In the genomic region with DNA sequence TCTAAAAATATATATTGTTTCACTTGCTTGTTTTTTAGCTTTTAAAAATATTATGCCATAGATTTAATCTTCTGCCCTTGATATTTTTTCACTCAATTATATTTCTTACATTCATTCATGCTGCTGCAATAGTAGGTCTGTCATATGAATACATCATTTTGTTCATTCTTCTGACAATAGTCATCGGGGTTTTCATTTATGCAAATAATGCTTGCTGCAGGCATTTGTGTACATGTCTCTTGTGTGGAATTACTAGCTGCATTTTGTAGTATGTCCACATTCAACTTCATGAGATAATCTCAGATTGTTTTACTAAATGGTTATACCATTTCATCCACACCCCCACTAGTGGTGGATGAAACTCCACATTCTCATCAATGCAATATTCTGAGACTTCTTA, we compare ENCODE assay signal across 10 cellular contexts. TPM values are rescaled to one million over a fixed set of nuclear protein-coding genes. Genes with fewer than 3 reads are reported as not detected.
DNase-seq lines count a peak whose midpoint lies in the region; ATAC-seq and TF ChIP-seq lines count a peak whose summit lies in the region.
"Had no signal": no experiment of that assay in that cellular context is flagged by ENCODE, and none has a peak within 500 bp of the region (broad histone marks: within the 10 kb centered on the region; RNA-seq: fewer than 3 reads in every experiment).

No MANE protein-coding gene starts in this region.

- no peaks in the 10 kb centered on the region for H3K27me3 Mint-ChIP-seq in CD4-positive, alpha-beta T cell

- no peaks in the 10 kb centered on the region for H3K9me3 Mint-ChIP-seq in CD4-positive, alpha-beta T cell

- no peaks in the 10 kb centered on the region for H3K36me3 ChIP-seq in stomach
- H3K36me3 ChIP-seq: pancreas had no signal

- H3K27ac ChIP-seq in CD4-positive, alpha-beta T cell (ENCODE audit: low read depth, low read length) = no peak overlapping the region
- H3K27ac ChIP-seq in stomach = no peak overlapping the region
- H3K27ac ChIP-seq: pancreas had no signal

- peak overlapping the region; percentile 10 for H3K4me3 Mint-ChIP-seq in CD4-positive, alpha-beta T cell

- H3K4me1 Mint-ChIP-seq in CD4-positive, alpha-beta T cell (ENCODE audit: low read depth) = peaks cover 41% of the 10 kb centered on the region

- intact Hi-C loops in CD4-positive, alpha-beta T cell (cut with DNase I, micrococcal nuclease) = no loop called here
- intact Hi-C loops in stomach (cut with DNase I; ENCODE audit: low total_unique reads) = no loop called here

- H3K27ac Mint-ChIP-seq in CD4-positive, alpha-beta T cell = peak overlapping the region; percentile 32

- TF ChIP-seq CTCF in CD4-positive, alpha-beta T cell (IDR thresholded peaks at IDR 0.05) = no peak
- TF ChIP-seq CTCF in epithelial cell of esophagus (IDR thresholded peaks at IDR 0.05; ENCODE audit: insufficient read depth, low read depth, low read length, missing control alignments) = no peak
- no peak for TF ChIP-seq CTCF in stomach (IDR thresholded peaks at IDR 0.05)

- CTCF ChIA-PET in CD4-positive, alpha-beta T cell (lab: Charles Lee) = no interaction called here

- POLR2A ChIA-PET in CD4-positive, alpha-beta T cell (lab: Charles Lee) = no interaction called here

- 73 to 89% (median 82%) methylated on average over 1 of the region's 1 CpG for WGBS in stomach, 5 donors

- H3K36me3 Mint-ChIP-seq in CD4-positive, alpha-beta T cell (ENCODE audit: low read depth) = no peaks in the 10 kb centered on the region

- H3K4me1 ChIP-seq in stomach = peaks cover 4 to 8% (median 7%) of the 10 kb centered on the region in 4 donors

- H3K9me3 ChIP-seq in CD4-positive, alpha-beta T cell (ENCODE audit: control insufficient read depth, low read length) = no peaks in the 10 kb centered on the region
- H3K9me3 ChIP-seq in stomach = no peaks in the 10 kb centered on the region
- H3K9me3 ChIP-seq: pancreas had no signal

- TF ChIP-seq POLR2A in stomach (IDR thresholded peaks at IDR 0.05) = no peak

- H3K4me3 ChIP-seq in epithelial cell of esophagus (ENCODE audit: low read length) = no peak overlapping the region
- H3K4me3 ChIP-seq in stomach = no peak overlapping the region
- H3K4me3 ChIP-seq: pancreas had no signal

- H3K27me3 ChIP-seq in CD4-positive, alpha-beta T cell (ENCODE audit: control insufficient read depth, insufficient read depth, low read length) = no peaks in the 10 kb centered on the region
- H3K27me3 ChIP-seq in stomach = no peaks in the 10 kb centered on the region
- H3K27me3 ChIP-seq: pancreas had no signal

- TF ChIP-seq EP300 in stomach (IDR thresholded peaks at IDR 0.05) = no peak

- no peak for ATAC-seq in CD4-positive, alpha-beta T cell (ENCODE audit: poor library complexity)
- peak; percentile 37 for ATAC-seq in GM18909 (IDR thresholded peaks at IDR 0.05; ENCODE audit: poor library complexity, unreplicated experiment)
- ATAC-seq: pancreas had no signal

- no peak for DNase-seq in CD4-positive, alpha-beta T cell
- peak; percentile 43 for DNase-seq in NAMALWA (ENCODE audit: low spot score)
- DNase-seq in epithelial cell of esophagus (ENCODE audit: low read depth) = peak; percentile 70
- no peak for DNase-seq in NCI-H1436 treated with DMSO at 0.1 percent for 48 hours (lab: John Stamatoyannopoulos, UW)
- DNase-seq in cerebellar nuclear complex (lab: John Stamatoyannopoulos, UW) = no peak
- no peak for DNase-seq in DMS79 treated with DMSO at 0.1 percent for 48 hours (lab: John Stamatoyannopoulos, UW)
- no peak for DNase-seq in stomach
- DNase-seq: GF-D8, pancreas had no signal

RNA-seq across cellular contexts. Expression of gene PLPP1, which starts 5.3 kb away (rescaled TPM):
- total RNA-seq in CD4-positive, alpha-beta T cell = 1 to 10 TPM; 2.9 to 3.0 TPM
- total RNA-seq in stomach = 100 to 1,000 TPM in 3 of 5 donors, 10 to 100 TPM in 2; 63.6 to 592 (median 175) TPM
- polyA plus RNA-seq in stomach = 10 to 100 TPM; 29.5 to 48.7 (median 32.4) TPM

Comparison
In these comparisons a context has a peak if more than half of its experiments do, and no peak if none do; other contexts are left out.
1. DNase-seq: peak in NAMALWA (single experiment) and epithelial cell of esophagus (single experiment); none in CD4-positive, alpha-beta T cell (0 of 10), NCI-H1436 treated with DMSO at 0.1 percent for 48 hours (single experiment), cerebellar nuclear complex (0 of 2), DMS79 treated with DMSO at 0.1 percent for 48 hours (single experiment) and stomach (single experiment).
2. RNA of gene PLPP1, which starts 5.3 kb away (total RNA-seq): 63.6 to 592 TPM in stomach; 2.9 to 3.0 TPM in CD4-positive, alpha-beta T cell; every median in the first group is over 10 times any median in the second.